ENCODE assay signal across 1 cellular context in genomic region chr16:2388875-2389433, GRCh38.
A peak's percentile ranks its signal among the peaks of the same experiment; 100 is the strongest.
TF ChIP-seq lines count a peak whose summit lies in the region.

No MANE protein-coding gene starts in this region.

TF ChIP-seq in HepG2, 621 proteins besides CTCF, POLR2A, EP300 and RAD21 (continued from another document):
- TF ChIP-seq ZNF121 (CRISPR knock-in tag; IDR thresholded peaks at IDR 0.05) (no peak), ZNF446 (CRISPR knock-in tag; IDR thresholded peaks at IDR 0.05) (no peak), MXI1 (IDR thresholded peaks at IDR 0.05; ENCODE audit: borderline replicate concordance, low read depth, low read length) (peak; percentile 39; the same call in 1 of the 3 replicates), NR2F1 (CRISPR knock-in tag; IDR thresholded peaks at IDR 0.05) (no peak; a peak in 1 of 4 replicates), CSRNP1 (CRISPR knock-in tag; IDR thresholded peaks at IDR 0.05) (no peak), RARA (CRISPR knock-in tag; IDR thresholded peaks at IDR 0.05) (peak; percentile 67), PAWR (CRISPR knock-in tag; IDR thresholded peaks at IDR 0.05; ENCODE audit: borderline replicate concordance) (no peak), ZNF83 (CRISPR knock-in tag; IDR thresholded peaks at IDR 0.05; ENCODE audit: borderline replicate concordance) (no peak), JUN (CRISPR knock-in tag; IDR thresholded peaks at IDR 0.05) (peak; percentile 45; the same call in 1 of the 2 replicates), FLYWCH1 (CRISPR knock-in tag; IDR thresholded peaks at IDR 0.05) (no peak), RXRA (CRISPR knock-in tag; IDR thresholded peaks at IDR 0.05) (peak; percentile 81), MATR3 (CRISPR knock-in tag; IDR thresholded peaks at IDR 0.05) (no peak), ZNF484 (CRISPR knock-in tag; IDR thresholded peaks at IDR 0.05; ENCODE audit: borderline replicate concordance, low read depth) (no peak), TRAFD1 (CRISPR knock-in tag; IDR thresholded peaks at IDR 0.05; ENCODE audit: borderline replicate concordance) (no peak), ZBTB7B (CRISPR knock-in tag; IDR thresholded peaks at IDR 0.05) (no peak), HDAC1 (CRISPR knock-in tag; IDR thresholded peaks at IDR 0.05) (peak; percentile 81)
